Comparison of ENCODE assay signal across 21 cellular contexts in genomic region chr5:86866036-86866435, GRCh38.
"Had no signal": no experiment of that assay in that cellular context is flagged by ENCODE, and none has a peak within 500 bp of the region (broad histone marks: within the 10 kb centered on the region; RNA-seq: fewer than 3 reads in every experiment).

No MANE protein-coding gene starts in this region.

- H3K27me3 ChIP-seq: ascending aorta, dorsolateral prefrontal cortex, right atrium auricular region, tibial artery had no signal

- ATAC-seq: activated CD8-positive, alpha-beta T cell treated with anti-CD3 and anti-CD28 coated beads, Interleukin-2, amount 10 ng/mL, durations not matched to agents 7 days and 5 days; activated naive CD8-positive, alpha-beta T cell treated with anti-CD3 and anti-CD28 coated beads, Interleukin-2, amount 50 U/mL, for 24 hours; activated T-cell treated with anti-CD3 and anti-CD28 coated beads, Interleukin-2, amount 50 U/mL, for 4 hours; lower lobe of right lung; natural killer cell treated with Interleukin-12 subunit alpha and Interleukin-12 subunit beta and Interleukin-15 and Interleukin-18, amount 100 ng/mL, for 72 hours; T-cell had no signal

- H3K36me3 Mint-ChIP-seq: natural killer cell treated with Interleukin-12 subunit alpha and Interleukin-12 subunit beta and Interleukin-15 and Interleukin-18, amount 100 ng/mL, for 72 hours; T-cell had no signal

- H3K27me3 Mint-ChIP-seq: progenitor cell of endocrine pancreas had no signal

- H3K36me3 ChIP-seq: ascending aorta, lower lobe of right lung, right atrium auricular region, tibial artery had no signal

- H3K4me1 ChIP-seq: ascending aorta, lower lobe of right lung, right atrium auricular region, tibial artery had no signal

- H3K9me3 Mint-ChIP-seq: activated B cell treated with CpG ODN at 0.5 μM for 24 hours; activated naive CD4-positive, alpha-beta T cell treated with anti-CD3 and anti-CD28 coated beads for 36 hours; activated naive CD8-positive, alpha-beta T cell treated with anti-CD3 and anti-CD28 coated beads, Interleukin-2, amount 50 U/mL, for 24 hours; activated T-cell treated with anti-CD3 and anti-CD28 coated beads, Interleukin-2, amount 50 U/mL, for 4 hours; natural killer cell treated with Interleukin-12 subunit alpha and Interleukin-12 subunit beta and Interleukin-15 and Interleukin-18, amount 100 ng/mL, for 72 hours; T-cell had no signal

- H3K27ac ChIP-seq: ascending aorta, lower lobe of right lung, right atrium auricular region, tibial artery had no signal

- H3K4me1 Mint-ChIP-seq: activated B cell treated with CpG ODN at 0.5 μM for 24 hours; activated naive CD8-positive, alpha-beta T cell treated with anti-CD3 and anti-CD28 coated beads, Interleukin-2, amount 50 U/mL, for 24 hours; T-cell had no signal

- H3K4me3 ChIP-seq: ascending aorta, dorsolateral prefrontal cortex, lower lobe of right lung, right atrium auricular region, tibial artery had no signal

- H3K9me3 ChIP-seq: ascending aorta, lower lobe of right lung, right atrium auricular region, tibial artery had no signal

- H3K4me3 Mint-ChIP-seq: activated B cell treated with CpG ODN at 0.5 μM for 24 hours; activated CD8-positive, alpha-beta T cell treated with anti-CD3 and anti-CD28 coated beads, Interleukin-2, amount 10 ng/mL, durations not matched to agents 7 days and 5 days; activated naive CD4-positive, alpha-beta T cell treated with anti-CD3 and anti-CD28 coated beads for 36 hours; activated naive CD8-positive, alpha-beta T cell treated with anti-CD3 and anti-CD28 coated beads, Interleukin-2, amount 50 U/mL, for 24 hours; activated T-cell treated with anti-CD3 and anti-CD28 coated beads, Interleukin-2, amount 50 U/mL, for 4 hours; natural killer cell treated with Interleukin-12 subunit alpha and Interleukin-12 subunit beta and Interleukin-15 and Interleukin-18, amount 100 ng/mL, for 72 hours; T-cell had no signal

- DNase-seq: activated B cell treated with CpG ODN at 0.5 μM for 24 hours; activated CD4-positive, alpha-beta T cell treated with anti-CD3 and anti-CD28 coated beads for 48 hours; activated CD8-positive, alpha-beta memory T cell treated with anti-CD3 and anti-CD28 coated beads, Interleukin-2, amount 50 U/mL, for 4 hours; activated CD8-positive, alpha-beta T cell treated with anti-CD3 and anti-CD28 coated beads, Interleukin-2, amount 10 ng/mL, durations not matched to agents 7 days and 5 days; activated naive CD4-positive, alpha-beta T cell treated with anti-CD3 and anti-CD28 coated beads for 36 hours; activated naive CD8-positive, alpha-beta T cell treated with anti-CD3 and anti-CD28 coated beads, Interleukin-2, amount 50 U/mL, for 24 hours; activated T-cell treated with anti-CD3 and anti-CD28 coated beads, Interleukin-2, amount 50 U/mL, for 4 hours; foreskin fibroblast; glutamatergic neuron; lower lobe of right lung; stimulated activated CD4-positive, alpha-beta T cell treated with anti-CD3 and anti-CD28 coated beads, Interleukin-12 subunit alpha, Interleukin-12 subunit beta, amount 100 ng/mL, for 4 hours; stimulated activated CD4-positive, alpha-beta T cell treated with anti-CD3 and anti-CD28 coated beads, Interleukin-1b, Interleukin-23, amount 100 ng/mL, for 48 hours; stimulated activated naive CD4-positive, alpha-beta T cell treated with Interleukin-2 at 50 U/mL for 16 hours; T-cell; T-helper 9 cell; tibial artery had no signal

- H3K27ac Mint-ChIP-seq: activated B cell treated with CpG ODN at 0.5 μM for 24 hours; activated CD8-positive, alpha-beta T cell treated with anti-CD3 and anti-CD28 coated beads, Interleukin-2, amount 10 ng/mL, durations not matched to agents 7 days and 5 days; activated naive CD4-positive, alpha-beta T cell treated with anti-CD3 and anti-CD28 coated beads for 36 hours; activated naive CD8-positive, alpha-beta T cell treated with anti-CD3 and anti-CD28 coated beads, Interleukin-2, amount 50 U/mL, for 24 hours; natural killer cell treated with Interleukin-12 subunit alpha and Interleukin-12 subunit beta and Interleukin-15 and Interleukin-18, amount 100 ng/mL, for 72 hours; progenitor cell of endocrine pancreas; T-cell had no signal
